ENCODE assay signal across 19 cellular contexts in the genomic region with DNA sequence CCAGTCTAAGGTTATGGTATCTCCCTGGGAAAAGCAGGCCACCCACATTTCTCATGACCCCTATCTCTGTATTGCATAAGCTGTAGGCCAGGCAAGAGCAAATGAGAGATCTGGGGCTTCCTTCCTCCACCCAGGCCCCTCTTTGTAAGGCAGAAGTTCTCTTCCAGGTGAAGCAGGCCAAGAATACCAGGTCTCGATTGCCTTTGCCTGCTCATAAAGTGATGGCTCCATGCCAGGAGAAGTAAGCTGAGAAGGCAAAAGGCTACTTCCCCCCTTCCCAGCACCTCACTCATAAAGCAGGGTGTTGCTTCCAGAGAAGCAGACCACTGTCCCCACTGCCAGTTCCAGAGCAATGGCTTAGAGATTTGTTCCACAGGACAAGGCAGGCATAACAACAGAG.
"Had no signal": no experiment of that assay in that cellular context is flagged by ENCODE, and none has a peak within 500 bp of the region (broad histone marks: within the 10 kb centered on the region; RNA-seq: fewer than 3 reads in every experiment).

No MANE protein-coding gene starts in this region.

- H3K27ac ChIP-seq: cardiac muscle cell, dorsolateral prefrontal cortex, neutrophil, parathyroid adenoma, right atrium auricular region, skin epidermis, tibial nerve, vagina had no signal

- H3K79me2 ChIP-seq: parathyroid adenoma had no signal

- H3K27me3 ChIP-seq: cardiac muscle cell, dorsolateral prefrontal cortex, neutrophil, right atrium auricular region, tibial nerve, vagina had no signal

- DNase-seq: activated CD4-positive, alpha-beta memory T cell treated with anti-CD3 and anti-CD28 coated beads, Interleukin-2, amount 10 ng/mL, durations not matched to agents 7 days and 5 days; activated CD4-positive, alpha-beta T cell treated with anti-CD3 and anti-CD28 coated beads for 4 hours; activated effector memory CD4-positive, alpha-beta T cell treated with Interleukin-2 at 50 U/mL for 16 hours; activated naive CD4-positive, alpha-beta T cell treated with anti-CD3 and anti-CD28 coated beads, Interleukin-2, amount 50 U/mL, for 16 hours; activated T-cell treated with anti-CD3 and anti-CD28 coated beads, Interleukin-2, amount 50 U/mL, for 4 hours; dorsolateral prefrontal cortex; endodermal cell; naive thymus-derived CD8-positive, alpha-beta T cell; stimulated activated CD4-positive, alpha-beta T cell treated with anti-CD3 and anti-CD28 coated beads, Interleukin-4, amount 100 ng/mL, for 24 hours; stimulated activated naive CD4-positive, alpha-beta T cell treated with Interleukin-2 at 50 U/mL for 16 hours; substantia nigra had no signal

- H3K36me3 ChIP-seq: cardiac muscle cell, neutrophil, right atrium auricular region, tibial nerve, vagina had no signal

- ATAC-seq: activated T-cell treated with anti-CD3 and anti-CD28 coated beads, Interleukin-2, amount 50 U/mL, for 4 hours; left lobe of liver; naive thymus-derived CD8-positive, alpha-beta T cell had no signal

- H3K9me3 ChIP-seq: neutrophil, vagina had no signal

- H2AFZ ChIP-seq: parathyroid adenoma had no signal

- H3K4me1 ChIP-seq: parathyroid adenoma, tibial nerve, vagina had no signal

- H3K9ac ChIP-seq: parathyroid adenoma had no signal

- H3K4me3 ChIP-seq: cardiac muscle cell, dorsolateral prefrontal cortex, right atrium auricular region, skin epidermis, tibial nerve, vagina had no signal
